ENCODE assay signal across 11 cellular contexts in the genomic region with DNA sequence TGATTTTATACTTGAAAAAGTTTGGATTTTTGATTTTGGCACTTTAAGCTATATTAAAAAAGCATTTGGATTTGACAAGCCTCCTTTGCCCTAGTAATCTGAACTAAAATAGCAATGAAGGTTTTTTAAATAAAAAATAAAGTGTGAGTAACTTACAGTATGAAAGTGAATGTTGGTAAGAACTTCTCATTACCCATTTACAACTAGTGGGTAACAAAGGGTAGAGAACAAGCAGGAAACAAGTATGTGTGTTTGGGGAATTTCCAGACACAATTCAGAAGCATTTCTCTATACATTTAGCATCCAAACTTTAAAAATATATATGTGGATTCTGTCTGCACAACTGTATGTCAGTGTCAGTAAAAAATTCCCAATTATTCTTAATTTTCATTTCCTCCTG. TPM values are rescaled to one million over a fixed set of nuclear protein-coding genes. Genes with fewer than 3 reads are reported as not detected.
DNase-seq lines count a peak whose midpoint lies in the region; ATAC-seq, FAIRE-seq and TF ChIP-seq lines count a peak whose summit lies in the region.
"Had no signal": no experiment of that assay in that cellular context is flagged by ENCODE, and none has a peak within 500 bp of the region (broad histone marks: within the 10 kb centered on the region; RNA-seq: fewer than 3 reads in every experiment).

No MANE protein-coding gene starts in this region.

- H3K9ac ChIP-seq in HepG2 (ENCODE audit: insufficient read depth, low read depth, low read length): peak overlapping the region; percentile 13; the same call in 1 of the 2 replicates
- H3K9ac ChIP-seq in SK-N-MC (ENCODE audit: insufficient read length): peak overlapping the region; percentile 63

- peaks cover 15% of the 10 kb centered on the region for H4K20me1 ChIP-seq in HepG2 (ENCODE audit: insufficient read depth, low read length)

- H3K79me2 ChIP-seq in HepG2 (ENCODE audit: insufficient read depth, low read length): peaks cover 83% of the 10 kb centered on the region

- CTCF ChIA-PET in HepG2 (lab: Yijun Ruan, JAX; ENCODE audit: low intra/inter-chr PET ratio, low total read pairs): no interaction called here

- no peaks in the 10 kb centered on the region for H3K9me3 ChIP-seq in HepG2 (ENCODE audit: low read length)
- H3K9me3 ChIP-seq in right lobe of liver: no peaks in the 10 kb centered on the region
- H3K9me3 ChIP-seq in SK-N-MC (ENCODE audit: low read depth, low read length): no peaks in the 10 kb centered on the region
- H3K9me3 ChIP-seq: thyroid gland had no signal

- TF ChIP-seq POLR2A in HepG2 (IDR thresholded peaks at IDR 0.05; ENCODE audit: insufficient read depth in 1 of 2, low read depth in 2 of 2, low read length in 2 of 2) (no peak), right lobe of liver (IDR thresholded peaks at IDR 0.05) (no peak), GM12891 (IDR thresholded peaks at IDR 0.05; ENCODE audit: low read depth, low read length) (no peak)

- no peak overlapping the region for H2AFZ ChIP-seq in HepG2 (ENCODE audit: low read length)

- DNase-seq in HepG2 (ENCODE audit: low spot score): no peak
- DNase-seq in right lobe of liver: no peak
- DNase-seq in SK-N-MC (ENCODE audit: low read depth, low spot score): no peak
- no peak for DNase-seq in fibroblast of villous mesenchyme (ENCODE audit: low read depth)
- DNase-seq in GM12891 (ENCODE audit: insufficient read length, low spot score): no peak
- no peak for DNase-seq in HCEC 1CT
- DNase-seq in NCI-H2029 treated with DMSO at 0.1 percent for 48 hours (lab: John Stamatoyannopoulos, UW): no peak
- DNase-seq: DMS 273 treated with DMSO at 0.1 percent for 48 hours, right cardiac atrium, thyroid gland had no signal

- POLR2A ChIA-PET in HepG2 (lab: Yijun Ruan, JAX): interaction anchor here (1.2 kb wide), 1 partner anchor 38 kb away, joined by 3 read pairs; a partner anchor contains a TSS

- TF ChIP-seq CTCF in HepG2 (CRISPR knock-in tag; IDR thresholded peaks at IDR 0.05) (no peak), right lobe of liver (IDR thresholded peaks at IDR 0.05) (no peak), fibroblast of villous mesenchyme (IDR thresholded peaks at IDR 0.05; ENCODE audit: insufficient read depth, low read depth, low read length) (no peak)

- peak overlapping the region; percentile 75 for H3K4me2 ChIP-seq in HepG2 (ENCODE audit: low read depth, low read length)

- TF ChIP-seq EP300 in HepG2 (IDR thresholded peaks at IDR 0.05; ENCODE audit: low read depth in 2 of 2, low read length in 2 of 2) (no peak), HepG2 (CRISPR knock-in tag; IDR thresholded peaks at IDR 0.05; ENCODE audit: borderline replicate concordance) (no peak)

- ATAC-seq in HepG2 (no peak), right lobe of liver (no peak), GM21717 (IDR thresholded peaks at IDR 0.05; ENCODE audit: unreplicated experiment) (no peak)
- ATAC-seq: right cardiac atrium had no signal

- intact Hi-C loops in HepG2 (cut with micrococcal nuclease; ENCODE audit: unreplicated experiment): no loop called here
- intact Hi-C loops in right lobe of liver (cut with DNase I): no loop called here

- TF ChIP-seq RAD21 in HepG2 (CRISPR knock-in tag; IDR thresholded peaks at IDR 0.05): no peak

- in situ Hi-C loops in HepG2 (cut with HindIII; ENCODE audit: extremely low pct_ligation_motif_present, low pct_unique_long_range_greater_than_20kb): loop anchor here (10.0 kb wide), 1 partner anchor 243 kb away; no protein-coding TSS in a partner anchor

- H3K36me3 ChIP-seq in HepG2 (replicated peaks in 1 of 2; ENCODE audit: control insufficient read depth in 1 of 2, insufficient read depth in 2 of 2, low read length in 2 of 2) (peaks cover 0 to 3% of the 10 kb centered on the region in 2 experiments; a peak in 1 of 5 replicates), right lobe of liver (no peaks in the 10 kb centered on the region), SK-N-MC (ENCODE audit: insufficient read depth, low read length) (no peaks in the 10 kb centered on the region)
- H3K36me3 ChIP-seq: thyroid gland had no signal

- H3K27ac ChIP-seq in HepG2 (ENCODE audit: extremely low read length, insufficient read depth, low read length): no peak overlapping the region
- no peak overlapping the region for H3K27ac ChIP-seq in right lobe of liver
- no peak overlapping the region for H3K27ac ChIP-seq in SK-N-MC
- H3K27ac ChIP-seq: thyroid gland had no signal

- no TSS peak for BruUV-seq in HepG2 (replicated peaks; lab: Mats Ljungman, UMichigan)

- H3K4me1 ChIP-seq in HepG2 (ENCODE audit: insufficient read depth, low read length): peaks cover 39% of the 10 kb centered on the region
- peaks cover 0 to 36% (median 15%) of the 10 kb centered on the region in 4 donors for H3K4me1 ChIP-seq in right lobe of liver

- H3K27me3 ChIP-seq in HepG2 (ENCODE audit: control insufficient read depth in 1 of 2, insufficient read depth in 2 of 2, low read length in 2 of 2) (no peaks in the 10 kb centered on the region; a peak in 1 of 5 replicates), right lobe of liver (no peaks in the 10 kb centered on the region)
- H3K27me3 ChIP-seq: thyroid gland had no signal

- FAIRE-seq in HepG2 (lab: Jason Lieb, UNC): no peak
- no peak for FAIRE-seq in GM12891 (lab: Jason Lieb, UNC)

- peak overlapping the region in 2 of 3 experiments; percentile 85 to 91; a peak in 3 of 6 replicates for H3K4me3 ChIP-seq in HepG2 (replicated peaks in 1 of 3; ENCODE audit: insufficient read depth in 1 of 3, low read depth in 2 of 3, low read length in 3 of 3)
- H3K4me3 ChIP-seq in right lobe of liver: no peak overlapping the region
- H3K4me3 ChIP-seq in SK-N-MC: peak overlapping the region; percentile 34; the same call in 1 of the 2 replicates
- H3K4me3 ChIP-seq in fibroblast of villous mesenchyme (ENCODE audit: low read depth, low read length): peak overlapping the region; percentile 91
- H3K4me3 ChIP-seq: thyroid gland had no signal

TF ChIP-seq in GM12891, 5 proteins besides CTCF, POLR2A, EP300 and RAD21:
- TF ChIP-seq TAF1 (IDR thresholded peaks at IDR 0.05; ENCODE audit: low read depth, low read length) (no peak), POLR2AphosphoS5 (IDR thresholded peaks at IDR 0.05; ENCODE audit: low read depth, low read length) (no peak)

RNA-seq across cellular contexts. Expression of a gene that starts 2.9 kb away (rescaled TPM):
- 38.4 and 54.4 TPM in 2 replicates for total RNA-seq in HepG2 (2016; rRNA removed; fragmentation: Illumina TruSeq; extraction: Trizol)
- 1.8 and 2.4 TPM in 2 replicates for total RNA-seq in HepG2 (2016; cell fraction: cytosol; rRNA removed; fragmentation: Illumina TruSeq; extraction: Trizol; ENCODE audit: low read depth)
- 32.4 and 47.0 TPM in 2 replicates for total RNA-seq in HepG2 (2016; cell fraction: insoluble cytoplasmic fraction; rRNA removed; fragmentation: Illumina TruSeq; extraction: Trizol)
- total RNA-seq in HepG2 (2016; cell fraction: membrane; rRNA removed; fragmentation: Illumina TruSeq; extraction: Trizol): 9.9 and 10.6 TPM in 2 replicates
- total RNA-seq in HepG2 (2016; cell fraction: nucleus; rRNA removed; fragmentation: Illumina TruSeq; extraction: Trizol): 57.2 and 65.2 TPM in 2 replicates
- 14.9 and 17.6 TPM in 2 replicates for polyA plus RNA-seq in HepG2 (2011; rRNA removed)
- 6.1 and 11.4 TPM in 2 replicates for polyA plus RNA-seq in HepG2 (2011; cell fraction: cytosol; rRNA removed)
- polyA plus RNA-seq in HepG2 (2011; cell fraction: nucleus; rRNA removed): 11.2 and 15.5 TPM in 2 replicates
- 53.2 and 56.8 TPM in 2 replicates for polyA plus RNA-seq in HepG2 (2012)
- polyA plus RNA-seq in HepG2 (2016; cell fraction: cytosol; fragmentation: Illumina TruSeq; extraction: Trizol; ENCODE audit: low read depth): 1.9 TPM in 2 replicates
- polyA plus RNA-seq in HepG2 (2016; cell fraction: insoluble cytoplasmic fraction; fragmentation: Illumina TruSeq; extraction: Trizol; ENCODE audit: low read depth): 28.3 and 31.1 TPM in 2 replicates
- polyA plus RNA-seq in HepG2 (2016; cell fraction: membrane; fragmentation: Illumina TruSeq; extraction: Trizol; ENCODE audit: low read depth): 5.5 and 5.6 TPM in 2 replicates
- 68.9 and 74.9 TPM in 2 replicates for polyA plus RNA-seq in HepG2 (2016; cell fraction: nucleus; fragmentation: Illumina TruSeq; extraction: Trizol; ENCODE audit: insufficient read depth, low read depth)
- polyA minus RNA-seq in HepG2 (2011; rRNA and poly(A)+ RNA removed; ENCODE audit: low replicate concordance): 7.4 and 11.2 TPM in 2 replicates
- 18.1 and 24.4 TPM in 2 replicates for polyA minus RNA-seq in HepG2 (2011; cell fraction: cytosol; rRNA and poly(A)+ RNA removed)
- 28.7 and 32.2 TPM in 2 replicates for polyA minus RNA-seq in HepG2 (2011; cell fraction: nucleus; rRNA and poly(A)+ RNA removed)
- total RNA-seq in right lobe of liver: 10 to 100 TPM; 40.1 to 66.8 (median 62.2) TPM
- total RNA-seq in fibroblast of villous mesenchyme: 156 and 236 TPM in 2 replicates
- 35.4 TPM for polyA plus RNA-seq in GM12891 (2012; ENCODE audit: low read depth, missing spikeins)

RNA-seq across cellular contexts. Expression of a gene that starts 38.0 kb away (rescaled TPM):
- total RNA-seq in HepG2 (2016; rRNA removed; fragmentation: Illumina TruSeq; extraction: Trizol) (481 and 556 TPM in 2 replicates), right lobe of liver (100 to 1,000 TPM; 159 to 345 (median 218) TPM), fibroblast of villous mesenchyme (114 and 120 TPM in 2 replicates)
- 280 and 328 TPM in 2 replicates for total RNA-seq in HepG2 (2016; cell fraction: cytosol; rRNA removed; fragmentation: Illumina TruSeq; extraction: Trizol; ENCODE audit: low read depth)
- total RNA-seq in HepG2 (2016; cell fraction: insoluble cytoplasmic fraction; rRNA removed; fragmentation: Illumina TruSeq; extraction: Trizol): 517 and 605 TPM in 2 replicates
- 294 and 325 TPM in 2 replicates for total RNA-seq in HepG2 (2016; cell fraction: membrane; rRNA removed; fragmentation: Illumina TruSeq; extraction: Trizol)
- total RNA-seq in HepG2 (2016; cell fraction: nucleus; rRNA removed; fragmentation: Illumina TruSeq; extraction: Trizol): 231 and 261 TPM in 2 replicates
- 311 and 407 TPM in 2 replicates for polyA plus RNA-seq in HepG2 (2011; rRNA removed)
- 137 and 186 TPM in 2 replicates for polyA plus RNA-seq in HepG2 (2011; cell fraction: cytosol; rRNA removed)
- polyA plus RNA-seq in HepG2 (2011; cell fraction: nucleus; rRNA removed): 59.1 and 61.9 TPM in 2 replicates
- 241 and 395 TPM in 2 replicates for polyA plus RNA-seq in HepG2 (2012)
- polyA plus RNA-seq in HepG2 (2016; cell fraction: cytosol; fragmentation: Illumina TruSeq; extraction: Trizol; ENCODE audit: low read depth): 218 and 256 TPM in 2 replicates
- 311 and 334 TPM in 2 replicates for polyA plus RNA-seq in HepG2 (2016; cell fraction: insoluble cytoplasmic fraction; fragmentation: Illumina TruSeq; extraction: Trizol; ENCODE audit: low read depth)
- 165 and 228 TPM in 2 replicates for polyA plus RNA-seq in HepG2 (2016; cell fraction: membrane; fragmentation: Illumina TruSeq; extraction: Trizol; ENCODE audit: low read depth)
- polyA plus RNA-seq in HepG2 (2016; cell fraction: nucleus; fragmentation: Illumina TruSeq; extraction: Trizol; ENCODE audit: insufficient read depth, low read depth): 278 and 326 TPM in 2 replicates
- 63.3 and 108 TPM in 2 replicates for polyA minus RNA-seq in HepG2 (2011; rRNA and poly(A)+ RNA removed; ENCODE audit: low replicate concordance)
- polyA minus RNA-seq in HepG2 (2011; cell fraction: cytosol; rRNA and poly(A)+ RNA removed): 36.2 and 38.6 TPM in 2 replicates
- 17.8 and 18.6 TPM in 2 replicates for polyA minus RNA-seq in HepG2 (2011; cell fraction: nucleus; rRNA and poly(A)+ RNA removed)
- 391 TPM for polyA plus RNA-seq in GM12891 (2012; ENCODE audit: low read depth, missing spikeins)

Comparison
In these comparisons a context has a peak if more than half of its experiments do, and no peak if none do; other contexts are left out.
1. H3K4me3 ChIP-seq: peak in HepG2 (2 of 3), SK-N-MC (single experiment) and fibroblast of villous mesenchyme (single experiment); none in right lobe of liver (0 of 3).